10 cellular contexts compared by ENCODE assay signal in genomic region chr14:22276913-22277816, GRCh38.
DNase-seq lines count a peak whose midpoint lies in the region; ATAC-seq and TF ChIP-seq lines count a peak whose summit lies in the region.
"Had no signal": no experiment of that assay in that cellular context is flagged by ENCODE, and none has a peak within 500 bp of the region (broad histone marks: within the 10 kb centered on the region; RNA-seq: fewer than 3 reads in every experiment).

No MANE protein-coding gene starts in this region.

- H3K9me3 ChIP-seq in RWPE2 (ENCODE audit: severe bottlenecking), result no peaks in the 10 kb centered on the region

- no peaks in the 10 kb centered on the region for H3K27me3 Mint-ChIP-seq in glutamatergic neuron (ENCODE audit: unreplicated experiment)

- peaks cover 2% of the 10 kb centered on the region for H3K9me3 Mint-ChIP-seq in glutamatergic neuron (ENCODE audit: unreplicated experiment)

- peak; percentile 86 for TF ChIP-seq CTCF in 22Rv1 (IDR thresholded peaks at IDR 0.05)
- peak; percentile 38; the same call in 1 of the 2 replicates for TF ChIP-seq CTCF in GM12875 (IDR thresholded peaks at IDR 0.05; ENCODE audit: borderline replicate concordance, insufficient read depth, low read depth, low read length)
- peak; percentile 98 for TF ChIP-seq CTCF in RWPE2 (IDR thresholded peaks at IDR 0.05; ENCODE audit: poor library complexity, severe bottlenecking)
- peak; percentile 73 for TF ChIP-seq CTCF in glutamatergic neuron (IDR thresholded peaks at IDR 0.05; ENCODE audit: partially characterized antibody, unreplicated experiment)

- no peak overlapping the region for H3K27ac ChIP-seq in 22Rv1
- no peak overlapping the region for H3K27ac ChIP-seq in RWPE2 (ENCODE audit: poor library complexity, severe bottlenecking)

- H3K27ac Mint-ChIP-seq in glutamatergic neuron (ENCODE audit: unreplicated experiment), result no peak overlapping the region

- H3K36me3 ChIP-seq in RWPE2 (ENCODE audit: low read depth), result no peaks in the 10 kb centered on the region

- H3K4me1 Mint-ChIP-seq in glutamatergic neuron (ENCODE audit: low read depth, unreplicated experiment), result peaks cover 5% of the 10 kb centered on the region

- ATAC-seq in RWPE2 (ENCODE audit: low read depth) (no peak), HG03025 (IDR thresholded peaks at IDR 0.05; ENCODE audit: low FRiP score, unreplicated experiment) (no peak)

- DNase-seq in RWPE2 (ENCODE audit: low spot score) (no peak), glutamatergic neuron (no peak), foreskin melanocyte (no peak), ecto neural progenitor cell (ENCODE audit: low spot score) (no peak)
- no peak for DNase-seq in activated naive CD4-positive, alpha-beta T cell treated with anti-CD3 and anti-CD28 coated beads, Interleukin-2, amount 50 U/mL, for 16 hours
- DNase-seq: central memory CD4-positive, alpha-beta T cell; NCI-H2081 had no signal

- no peaks in the 10 kb centered on the region for H3K36me3 Mint-ChIP-seq in glutamatergic neuron (ENCODE audit: unreplicated experiment)

- no peaks in the 10 kb centered on the region for H3K4me1 ChIP-seq in RWPE2 (ENCODE audit: insufficient read depth, poor library complexity, severe bottlenecking)

- no peaks in the 10 kb centered on the region for H3K27me3 ChIP-seq in RWPE2 (ENCODE audit: insufficient read depth, poor library complexity, severe bottlenecking)

- no peak overlapping the region for H3K4me3 Mint-ChIP-seq in glutamatergic neuron (ENCODE audit: unreplicated experiment)

- H3K4me3 ChIP-seq in GM12875 (ENCODE audit: low read depth, low read length), result no peak overlapping the region
- no peak overlapping the region for H3K4me3 ChIP-seq in RWPE2 (ENCODE audit: severe bottlenecking)

Comparison
In these comparisons a context has a peak if more than half of its experiments do, and no peak if none do; other contexts are left out.
1. CTCF ChIP-seq: peak in every context shown above with its lines; median percentile 98 in RWPE2; 86 in 22Rv1; 73 in glutamatergic neuron; 38 in GM12875.